9 cellular contexts compared by ENCODE assay signal in the genomic region with DNA sequence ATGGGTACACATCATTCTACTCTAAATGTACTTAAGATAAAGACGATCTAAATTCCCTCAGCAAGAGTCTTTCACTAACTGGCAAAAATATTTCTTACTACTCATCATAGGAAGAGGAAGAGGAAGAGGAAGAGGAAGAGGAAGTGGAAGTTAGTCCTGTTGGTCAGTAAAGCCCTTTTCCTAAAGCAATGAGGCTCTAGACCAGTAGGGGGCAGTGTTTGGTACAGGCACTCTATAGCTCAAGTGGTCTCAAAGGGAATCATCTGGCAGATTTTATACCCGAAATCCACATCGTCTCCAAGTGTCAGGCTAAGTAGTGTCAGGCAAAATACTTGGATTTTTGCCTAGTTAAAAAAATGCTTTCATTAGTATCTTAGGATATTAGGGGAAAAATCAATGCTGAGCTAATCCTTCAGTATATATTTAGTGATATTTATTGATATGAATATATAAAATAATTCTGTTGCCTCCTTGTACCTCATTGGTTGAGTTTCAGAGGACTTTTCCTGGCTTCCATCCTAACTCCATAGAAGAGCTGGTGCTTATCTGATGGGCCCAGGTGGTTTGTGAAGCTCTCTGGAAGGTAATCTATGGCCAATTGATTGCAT. TPM values are rescaled to one million over a fixed set of nuclear protein-coding genes. Genes with fewer than 3 reads are reported as not detected.
DNase-seq lines count a peak whose midpoint lies in the region; ATAC-seq and TF ChIP-seq lines count a peak whose summit lies in the region.
"Had no signal": no experiment of that assay in that cellular context is flagged by ENCODE, and none has a peak within 500 bp of the region (broad histone marks: within the 10 kb centered on the region; RNA-seq: fewer than 3 reads in every experiment).

No MANE protein-coding gene starts in this region.

- intact Hi-C loops in activated CD4-positive, alpha-beta T cell treated with anti-CD3 and anti-CD28 coated beads, Interleukin-2, amount 10 ng/mL, durations not matched to agents 24 days and 14 days (cut with micrococcal nuclease), result no loop called here

- no peaks in the 10 kb centered on the region for H3K36me3 Mint-ChIP-seq in activated CD4-positive, alpha-beta T cell treated with anti-CD3 and anti-CD28 coated beads, Interleukin-2, amount 10 ng/mL, durations not matched to agents 24 days and 14 days (ENCODE audit: low read depth)

- no peak overlapping the region for H3K4me3 Mint-ChIP-seq in activated CD4-positive, alpha-beta T cell treated with anti-CD3 and anti-CD28 coated beads, Interleukin-2, amount 10 ng/mL, durations not matched to agents 24 days and 14 days

- peak; percentile 61 for DNase-seq in activated CD4-positive, alpha-beta T cell treated with anti-CD3 and anti-CD28 coated beads, Interleukin-2, amount 10 ng/mL, durations not matched to agents 24 days and 14 days
- DNase-seq in activated CD4-positive, alpha-beta T cell treated with anti-CD3 and anti-CD28 coated beads, Interleukin-2, amount 50 U/mL, for 1 hour, result no peak
- DNase-seq in NCI-H1105 treated with DMSO at 0.1 percent for 48 hours (lab: John Stamatoyannopoulos, UW), result peak; percentile 59
- DNase-seq in cardiac fibroblast (ENCODE audit: low read depth in 2 of 2), result peak; percentile 66 to 84
- DNase-seq in midbrain (lab: John Stamatoyannopoulos, UW), result peak; percentile 74
- DNase-seq in NCI-H446 treated with DMSO at 0.1 percent for 48 hours (lab: John Stamatoyannopoulos, UW), result no peak
- no peak for DNase-seq in 8988T

- no peak for TF ChIP-seq POLR2A in GM18505 (IDR thresholded peaks at IDR 0.05; ENCODE audit: borderline replicate concordance, extremely low read depth, insufficient read depth, insufficient read length)

- ATAC-seq in GM18505 (IDR thresholded peaks at IDR 0.05; ENCODE audit: unreplicated experiment), result no peak

- peak; percentile 86 for TF ChIP-seq CTCF in cardiac fibroblast (IDR thresholded peaks at IDR 0.05; ENCODE audit: low read depth, low read length)

- H3K27me3 Mint-ChIP-seq in activated CD4-positive, alpha-beta T cell treated with anti-CD3 and anti-CD28 coated beads, Interleukin-2, amount 10 ng/mL, durations not matched to agents 24 days and 14 days, result peaks cover 2% of the 10 kb centered on the region

- no peak overlapping the region for H3K4me3 ChIP-seq in cardiac fibroblast (replicated peaks in 1 of 2; ENCODE audit: low read depth in 2 of 2, low read length in 2 of 2)
- H3K4me3 ChIP-seq: skin epidermis had no signal

- no peaks in the 10 kb centered on the region for H3K4me1 Mint-ChIP-seq in activated CD4-positive, alpha-beta T cell treated with anti-CD3 and anti-CD28 coated beads, Interleukin-2, amount 10 ng/mL, durations not matched to agents 24 days and 14 days

- no peaks in the 10 kb centered on the region for H3K9me3 Mint-ChIP-seq in activated CD4-positive, alpha-beta T cell treated with anti-CD3 and anti-CD28 coated beads, Interleukin-2, amount 10 ng/mL, durations not matched to agents 24 days and 14 days

- H3K27ac Mint-ChIP-seq in activated CD4-positive, alpha-beta T cell treated with anti-CD3 and anti-CD28 coated beads, Interleukin-2, amount 10 ng/mL, durations not matched to agents 24 days and 14 days, result no peak overlapping the region

RNA-seq across cellular contexts. Expression of a gene that starts 7.7 kb away (rescaled TPM):
- total RNA-seq in activated CD4-positive, alpha-beta T cell treated with anti-CD3 and anti-CD28 coated beads, Interleukin-2, amount 10 ng/mL, durations not matched to agents 24 days and 14 days, result not detected in 2 replicates

Comparison
In these comparisons a context has a peak if more than half of its experiments do, and no peak if none do; other contexts are left out.
1. DNase-seq: peak in activated CD4-positive, alpha-beta T cell treated with anti-CD3 and anti-CD28 coated beads, Interleukin-2, amount 10 ng/mL, durations not matched to agents 24 days and 14 days (single experiment), NCI-H1105 treated with DMSO at 0.1 percent for 48 hours (single experiment), cardiac fibroblast (2 of 2) and midbrain (single experiment); none in activated CD4-positive, alpha-beta T cell treated with anti-CD3 and anti-CD28 coated beads, Interleukin-2, amount 50 U/mL, for 1 hour (single experiment), NCI-H446 treated with DMSO at 0.1 percent for 48 hours (single experiment) and 8988T (single experiment).